In genomic region chr5:134874831-134875655, GRCh38 we compare ENCODE assay signal across 8 cellular contexts.
DNase-seq lines count a peak whose midpoint lies in the region; ATAC-seq and TF ChIP-seq lines count a peak whose summit lies in the region.

No MANE protein-coding gene starts in this region.

- DNase-seq in GM12864 (ENCODE audit: low read depth) (peak; percentile 43), NCI-H345 treated with DMSO at 0.1 percent for 48 hours (lab: John Stamatoyannopoulos, UW; ENCODE audit: unreplicated experiment) (peak; percentile 28), erythroblast (lab: John Stamatoyannopoulos, UW) (peak; percentile 70 to 71), middle frontal gyrus (ENCODE audit: extremely low spot score, low spot score) (peak; percentile 42)
- peak; percentile 75 for DNase-seq in activated CD8-positive, alpha-beta memory T cell treated with anti-CD3 and anti-CD28 coated beads, Interleukin-2, amount 50 U/mL, for 48 hours
- DNase-seq in stimulated activated naive CD4-positive, alpha-beta T cell treated with Interleukin-2 at 50 U/mL for 16 hours (lab: John Stamatoyannopoulos, UW), result peak; percentile 40
- no peak for DNase-seq in effector CD8-positive, alpha-beta T cell (lab: John Stamatoyannopoulos, UW)

- peak; percentile 34 for ATAC-seq in HG02678 (IDR thresholded peaks at IDR 0.05; ENCODE audit: unreplicated experiment)

- no peak for TF ChIP-seq CTCF in GM12864 (IDR thresholded peaks at IDR 0.05; ENCODE audit: low read depth, low read length, missing control alignments)

- H3K4me3 ChIP-seq in GM12864 (ENCODE audit: low read depth, low read length), result peak overlapping the region; percentile 87

- TF ChIP-seq POLR2A in erythroblast (IDR thresholded peaks at IDR 0.05; ENCODE audit: low read length), result no peak
